Comparison of ENCODE assay signal across 25 cellular contexts in the genomic region with DNA sequence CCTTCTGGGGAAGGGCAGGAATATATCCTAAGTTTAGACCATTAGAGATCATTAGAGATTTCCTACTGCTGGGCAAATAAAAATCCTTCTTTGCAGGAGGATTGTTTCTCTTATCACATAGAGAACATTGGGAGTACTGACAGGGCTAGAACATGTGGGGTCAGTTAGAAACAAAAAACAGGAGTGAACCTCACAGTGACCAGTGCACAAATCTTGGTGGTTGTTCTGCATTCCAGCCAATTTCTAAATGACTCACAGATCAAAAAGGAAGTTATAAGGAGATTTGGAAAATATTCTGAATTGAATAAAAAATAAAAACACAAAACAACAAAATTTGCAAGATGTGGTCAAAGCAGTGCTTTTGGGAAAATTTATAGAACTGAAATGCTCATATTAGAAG.
A peak's percentile ranks its signal among the peaks of the same experiment; 100 is the strongest.
DNase-seq lines count a peak whose midpoint lies in the region; ATAC-seq and TF ChIP-seq lines count a peak whose summit lies in the region.
"Had no signal": no experiment of that assay in that cellular context is flagged by ENCODE, and none has a peak within 500 bp of the region (broad histone marks: within the 10 kb centered on the region; RNA-seq: fewer than 3 reads in every experiment).

No MANE protein-coding gene starts in this region.

- peak; percentile 25 for DNase-seq in AG08396 (ENCODE audit: low spot score)
- peak; percentile 69 for DNase-seq in M059J (ENCODE audit: low read depth)
- DNase-seq in dermis blood vessel endothelial cell: peak; percentile 30
- DNase-seq in coronary artery (ENCODE audit: low spot score): no peak
- no peak for DNase-seq in NCI-H446 treated with DMSO at 0.1 percent for 48 hours (lab: John Stamatoyannopoulos, UW)
- DNase-seq in stimulated activated CD4-positive, alpha-beta T cell treated with anti-CD3 and anti-CD28 coated beads, Interleukin-12 subunit alpha, Interleukin-12 subunit beta, amount 100 ng/mL, for 4 hours: no peak
- DNase-seq: 8988T; activated CD4-positive, alpha-beta T cell treated with anti-CD3 and anti-CD28 coated beads for 36 hours; activated gamma-delta T cell treated with Interleukin-2 at 50 U/mL for 16 hours; BE2C; cortex of kidney; GF-D8; heart right ventricle; left cardiac atrium; mammary epithelial cell; MV-4-11; NCI-H526; occipital lobe; SIG-M5; spleen; T-helper 17 cell; thyroid gland had no signal

- no peaks in the 10 kb centered on the region for H3K9me3 ChIP-seq in mesodermal cell (ENCODE audit: control insufficient read depth, low read length)
- H3K9me3 ChIP-seq: BE2C, thyroid gland had no signal

- H3K27ac ChIP-seq in mesodermal cell (ENCODE audit: low read depth, low read length, severe bottlenecking): peak overlapping the region; percentile 25
- no peak overlapping the region for H3K27ac ChIP-seq in coronary artery
- H3K27ac ChIP-seq: heart right ventricle, KMS-11, spleen, thyroid gland had no signal

- peaks cover 3% of the 10 kb centered on the region for H3K4me1 ChIP-seq in mesodermal cell (ENCODE audit: control insufficient read depth, insufficient read depth, low read length, poor library complexity, severe bottlenecking)
- H3K4me1 ChIP-seq: BE2C, spleen, thyroid gland had no signal

- TF ChIP-seq CTCF in coronary artery (IDR thresholded peaks at IDR 0.05): no peak

- ATAC-seq in HG02870 (IDR thresholded peaks at IDR 0.05; ENCODE audit: unreplicated experiment): no peak
- ATAC-seq: activated CD4-positive, alpha-beta T cell treated with anti-CD3 and anti-CD28 coated beads for 36 hours; heart right ventricle; left cardiac atrium; T-helper 17 cell had no signal

- H3K4me3 ChIP-seq in mesodermal cell (ENCODE audit: extremely low read depth, insufficient read depth, low read length, poor library complexity, severe bottlenecking) (no peak overlapping the region), coronary artery (no peak overlapping the region)
- H3K4me3 ChIP-seq: heart right ventricle, spleen, thyroid gland had no signal

- H3K36me3 ChIP-seq in mesodermal cell (ENCODE audit: control insufficient read depth, insufficient read depth, low read length): no peaks in the 10 kb centered on the region
- H3K36me3 ChIP-seq: BE2C, heart right ventricle, spleen, thyroid gland had no signal

Comparison
In these comparisons a context has a peak if more than half of its experiments do, and no peak if none do; other contexts are left out.
1. DNase-seq: peak in AG08396 (single experiment), M059J (single experiment) and dermis blood vessel endothelial cell (single experiment); none in coronary artery (single experiment), NCI-H446 treated with DMSO at 0.1 percent for 48 hours (single experiment) and stimulated activated CD4-positive, alpha-beta T cell treated with anti-CD3 and anti-CD28 coated beads, Interleukin-12 subunit alpha, Interleukin-12 subunit beta, amount 100 ng/mL, for 4 hours (single experiment).